8 cellular contexts compared by ENCODE assay signal in the genomic region with DNA sequence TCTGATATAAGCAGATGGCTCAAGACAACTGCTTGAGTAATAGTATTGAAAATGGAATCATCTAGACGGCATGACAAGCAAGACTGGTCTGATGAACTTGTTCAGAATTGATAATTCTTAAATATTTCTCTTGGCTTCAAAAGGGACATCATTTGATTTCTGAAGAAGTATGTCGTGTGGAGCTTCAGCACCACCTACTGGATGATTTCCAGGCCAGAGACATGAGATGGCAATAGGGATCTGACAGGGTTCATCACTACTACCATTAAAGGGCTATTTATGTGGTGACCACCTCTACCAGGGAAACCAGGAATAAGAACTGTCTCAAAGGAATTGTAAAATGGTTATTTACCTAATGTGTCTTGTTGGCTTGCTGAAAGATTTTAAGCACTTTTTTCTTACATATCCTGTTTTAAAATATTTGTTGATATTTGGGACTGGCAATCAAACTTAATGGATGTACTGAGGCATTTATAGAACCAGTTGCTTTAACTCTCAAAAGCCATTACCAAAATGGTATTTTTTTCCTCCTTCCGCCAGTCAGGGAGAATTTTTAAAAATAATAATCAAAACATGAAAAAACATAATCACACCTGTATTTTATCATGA.
A peak's percentile ranks its signal among the peaks of the same experiment; 100 is the strongest.
DNase-seq lines count a peak whose midpoint lies in the region; ATAC-seq and TF ChIP-seq lines count a peak whose summit lies in the region.

No MANE protein-coding gene starts in this region.

- ATAC-seq in activated CD8-positive, alpha-beta T cell treated with anti-CD3 and anti-CD28 coated beads for 36 hours: peak; percentile 39
- ATAC-seq in mucosa of descending colon: peak; percentile 71
- no peak for ATAC-seq in HG02970 (IDR thresholded peaks at IDR 0.05; ENCODE audit: low FRiP score, unreplicated experiment)

- WGBS in endodermal cell (ENCODE audit: insufficient coverage in 1 of 2, insufficient read length in 1 of 2), 2 experiments: 43 to 79% methylated on average over 1 to 3 of the region's 3 CpGs

- H3K27ac Mint-ChIP-seq in activated CD8-positive, alpha-beta T cell treated with anti-CD3 and anti-CD28 coated beads for 36 hours: no peak overlapping the region
- H3K27ac Mint-ChIP-seq in endodermal cell: no peak overlapping the region

- CTCF ChIA-PET in activated CD8-positive, alpha-beta T cell treated with anti-CD3 and anti-CD28 coated beads for 36 hours (lab: Charles Lee): interaction anchor here (0.9 to 2.6 kb wide), 3 partner anchors 9 to 590 kb away, joined by 3 to 8 read pairs (median 4); no protein-coding TSS in a partner anchor

- POLR2A ChIA-PET in activated CD8-positive, alpha-beta T cell treated with anti-CD3 and anti-CD28 coated beads for 36 hours (lab: Charles Lee): no interaction called here

- H3K27ac ChIP-seq in endodermal cell (ENCODE audit: low read depth, low read length): no peak overlapping the region

- H3K4me3 ChIP-seq in endodermal cell (ENCODE audit: low read length) (no peak overlapping the region), mucosa of descending colon (no peak overlapping the region)

- H3K9me3 ChIP-seq in endodermal cell (ENCODE audit: control insufficient read depth, low read length) (no peaks in the 10 kb centered on the region), mucosa of descending colon (no peaks in the 10 kb centered on the region)

- intact Hi-C loops in activated CD8-positive, alpha-beta T cell treated with anti-CD3 and anti-CD28 coated beads for 36 hours (cut with micrococcal nuclease): loop anchor here (5.0 kb wide), 1 partner anchor 357 kb away; no protein-coding TSS in a partner anchor
- intact Hi-C loops in mucosa of descending colon (cut with DNase I, micrococcal nuclease): loop anchor here in 1 of 2 donors (2.0 kb wide), 1 partner anchor 352 kb away; no protein-coding TSS in a partner anchor

- H3K4me1 Mint-ChIP-seq in activated CD8-positive, alpha-beta T cell treated with anti-CD3 and anti-CD28 coated beads for 36 hours (ENCODE audit: low read depth): no peaks in the 10 kb centered on the region
- no peaks in the 10 kb centered on the region for H3K4me1 Mint-ChIP-seq in endodermal cell

- no peak overlapping the region for H3K9ac ChIP-seq in endodermal cell (ENCODE audit: extremely low read depth, low read length, poor library complexity, severe bottlenecking)

- H3K36me3 Mint-ChIP-seq in activated CD8-positive, alpha-beta T cell treated with anti-CD3 and anti-CD28 coated beads for 36 hours (ENCODE audit: low read depth): no peaks in the 10 kb centered on the region
- H3K36me3 Mint-ChIP-seq in endodermal cell (ENCODE audit: low read depth): peaks cover 22% of the 10 kb centered on the region

- H3K4me1 ChIP-seq in endodermal cell (ENCODE audit: control insufficient read depth, insufficient read depth, low read length) (no peaks in the 10 kb centered on the region), mucosa of descending colon (ENCODE audit: low read depth) (no peaks in the 10 kb centered on the region)

- peaks cover 77% of the 10 kb centered on the region for H3K36me3 ChIP-seq in endodermal cell (ENCODE audit: control insufficient read depth, insufficient read depth, low read length)
- no peaks in the 10 kb centered on the region for H3K36me3 ChIP-seq in mucosa of descending colon (ENCODE audit: low read depth)

- TF ChIP-seq CTCF in activated CD8-positive, alpha-beta T cell treated with anti-CD3 and anti-CD28 coated beads for 36 hours (IDR thresholded peaks at IDR 0.05): peak; percentile 68
- peak; percentile 87 for TF ChIP-seq CTCF in endodermal cell (conservative IDR thresholded peaks at IDR 0.05)
- TF ChIP-seq CTCF in mucosa of descending colon (IDR thresholded peaks at IDR 0.05): peak; percentile 32

- H3K4me3 Mint-ChIP-seq in activated CD8-positive, alpha-beta T cell treated with anti-CD3 and anti-CD28 coated beads for 36 hours: no peak overlapping the region
- no peak overlapping the region for H3K4me3 Mint-ChIP-seq in endodermal cell

- H3K9me3 Mint-ChIP-seq in activated CD8-positive, alpha-beta T cell treated with anti-CD3 and anti-CD28 coated beads for 36 hours: no peaks in the 10 kb centered on the region
- H3K9me3 Mint-ChIP-seq in endodermal cell: no peaks in the 10 kb centered on the region

- H3K27me3 ChIP-seq in endodermal cell (ENCODE audit: control insufficient read depth, insufficient read depth, low read length, poor library complexity, severe bottlenecking): no peaks in the 10 kb centered on the region

- peak; percentile 68 for DNase-seq in COLO668 (lab: John Stamatoyannopoulos, UW; ENCODE audit: unreplicated experiment)
- DNase-seq in HCEC 1CT: peak; percentile 64
- peak; percentile 1 for DNase-seq in NCI-H524 treated with DMSO at 0.1 percent for 48 hours (lab: John Stamatoyannopoulos, UW)
- peak; percentile 77 for DNase-seq in activated CD8-positive, alpha-beta T cell treated with anti-CD3 and anti-CD28 coated beads for 36 hours
- peak; percentile 84 for DNase-seq in endodermal cell
- peak in 1 of 3 donors; percentile 86 for DNase-seq in mucosa of descending colon
- peak; percentile 9 to 21 for DNase-seq in stimulated activated CD8-positive, alpha-beta memory T cell treated with anti-CD3 and anti-CD28 coated beads, Interleukin-7, amount 100 ng/mL, for 48 hours (ENCODE audit: extremely low read depth in 1 of 2, low read depth in 1 of 2)

- peaks cover 3% of the 10 kb centered on the region for H3K27me3 Mint-ChIP-seq in activated CD8-positive, alpha-beta T cell treated with anti-CD3 and anti-CD28 coated beads for 36 hours
- H3K27me3 Mint-ChIP-seq in endodermal cell (ENCODE audit: insufficient read depth): no peaks in the 10 kb centered on the region

Comparison
In these comparisons a context has a peak if more than half of its experiments do, and no peak if none do; other contexts are left out.
1. CTCF ChIP-seq: peak in every context shown above with its lines; median percentile 87 in endodermal cell; 68 in activated CD8-positive, alpha-beta T cell treated with anti-CD3 and anti-CD28 coated beads for 36 hours; 32 in mucosa of descending colon.